In the genomic region with DNA sequence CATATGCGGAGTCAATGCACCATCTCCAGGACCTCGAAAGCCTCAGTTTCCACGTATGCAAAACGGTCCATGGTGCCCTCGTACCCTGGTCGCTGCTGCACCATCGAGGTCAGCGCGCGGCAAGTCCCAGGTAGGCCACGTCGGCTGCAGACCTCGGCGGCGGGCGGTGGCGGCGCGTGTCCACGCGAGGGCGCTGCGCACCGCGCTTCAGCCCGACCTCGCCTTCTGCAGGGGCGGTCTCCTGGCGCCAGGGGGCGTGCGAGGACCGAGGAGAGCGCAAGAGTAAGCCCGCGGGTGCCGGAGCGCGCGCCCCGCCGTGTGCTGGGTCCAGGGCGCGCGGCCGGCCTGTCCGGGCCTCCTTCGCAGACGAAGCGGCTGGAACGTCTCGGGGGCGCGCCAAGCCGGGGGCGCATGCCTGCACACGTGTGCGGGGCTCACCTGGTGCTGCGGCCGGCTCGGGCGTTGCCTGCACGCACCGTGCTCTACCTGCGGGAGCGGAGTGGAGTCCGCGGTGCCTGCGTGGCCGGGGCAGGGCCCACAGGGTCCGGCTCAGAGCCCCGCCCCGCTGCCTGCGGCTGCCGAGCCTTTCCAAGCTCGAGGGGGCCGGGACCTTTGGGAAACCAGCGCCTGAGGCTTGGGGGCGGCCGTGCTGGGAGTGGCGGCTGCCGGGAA, we compare ENCODE assay signal across 8 cellular contexts. TPM values are rescaled to one million over a fixed set of nuclear protein-coding genes. Genes with fewer than 3 reads are reported as not detected.
DNase-seq lines count a peak whose midpoint lies in the region; ATAC-seq and TF ChIP-seq lines count a peak whose summit lies in the region.

No MANE protein-coding gene starts in this region.

- H3K4me3 ChIP-seq in AG10803 (ENCODE audit: low read length), result peak overlapping the region; percentile 60
- no peak overlapping the region for H3K4me3 ChIP-seq in endodermal cell (ENCODE audit: low read length)

- peaks cover 2% of the 10 kb centered on the region for H3K4me1 Mint-ChIP-seq in endodermal cell

- no peaks in the 10 kb centered on the region for H3K27me3 ChIP-seq in endodermal cell (ENCODE audit: control insufficient read depth, insufficient read depth, low read length, poor library complexity, severe bottlenecking)

- no peaks in the 10 kb centered on the region for H3K4me1 ChIP-seq in endodermal cell (ENCODE audit: control insufficient read depth, insufficient read depth, low read length)

- H3K9me3 ChIP-seq in endodermal cell (ENCODE audit: control insufficient read depth, low read length), result no peaks in the 10 kb centered on the region

- H3K36me3 Mint-ChIP-seq in endodermal cell (ENCODE audit: low read depth), result peaks cover 35% of the 10 kb centered on the region

- H3K9me3 Mint-ChIP-seq in endodermal cell, result peaks cover 3% of the 10 kb centered on the region

- H3K27ac ChIP-seq in endodermal cell (ENCODE audit: low read depth, low read length), result no peak overlapping the region

- ATAC-seq in GM18873 (IDR thresholded peaks at IDR 0.05; ENCODE audit: low FRiP score, unreplicated experiment) (peak; percentile 71), HG03135 (IDR thresholded peaks at IDR 0.05; ENCODE audit: unreplicated experiment) (peak; percentile 89)

- TF ChIP-seq CTCF in AG10803 (conservative IDR thresholded peaks at IDR 0.05; ENCODE audit: low read length) (peak; percentile 60), endodermal cell (conservative IDR thresholded peaks at IDR 0.05) (peak; percentile 100)

- H3K9ac ChIP-seq in endodermal cell (ENCODE audit: extremely low read depth, low read length, poor library complexity, severe bottlenecking), result no peak overlapping the region

- peak overlapping the region; percentile 32 for H3K4me3 Mint-ChIP-seq in endodermal cell

- WGBS in endodermal cell (ENCODE audit: insufficient coverage in 1 of 2, insufficient read length in 1 of 2), 2 experiments, result 9 to 11% methylated on average over 36 to 81 of the region's 81 CpGs

- DNase-seq in AG10803 (ENCODE audit: low read depth) (peak; percentile 79), NCI-H526 treated with DMSO at 0.1 percent for 48 hours (lab: John Stamatoyannopoulos, UW) (peak; percentile 33), endodermal cell (peak; percentile 97), mesenteric fat pad (ENCODE audit: low spot score) (peak; percentile 94)
- DNase-seq in activated CD8-positive, alpha-beta memory T cell treated with anti-CD3 and anti-CD28 coated beads for 4 hours (ENCODE audit: low read depth in 2 of 2), result peak; percentile 69 to 70
- peak; percentile 88 for DNase-seq in stimulated activated CD8-positive, alpha-beta memory T cell treated with anti-CD3 and anti-CD28 coated beads, Interleukin-12 subunit alpha, Interleukin-12 subunit beta, amount 100 ng/mL, for 1 hour (ENCODE audit: low read depth)

- peaks cover 8% of the 10 kb centered on the region for H3K27me3 Mint-ChIP-seq in endodermal cell (ENCODE audit: insufficient read depth)

- H3K27ac Mint-ChIP-seq in endodermal cell, result no peak overlapping the region

- H3K36me3 ChIP-seq in endodermal cell (ENCODE audit: control insufficient read depth, insufficient read depth, low read length), result peaks cover 19% of the 10 kb centered on the region

RNA-seq across cellular contexts. Expression of gene GLRX3, which starts 54.0 kb away (rescaled TPM):
- total RNA-seq in endodermal cell, result 100 to 1,000 TPM; 119 to 123 TPM
- 117 TPM for polyA plus RNA-seq in endodermal cell (2013, experiment 1 of 2)
- polyA plus RNA-seq in endodermal cell (2013, experiment 2 of 2), result 109 TPM
- 72.0 TPM for total RNA-seq in mesenteric fat pad

Comparison
In these comparisons a context has a peak if more than half of its experiments do, and no peak if none do; other contexts are left out.
1. DNase-seq: peak in every context shown above with its lines; median percentile 97 in endodermal cell; 94 in mesenteric fat pad; 88 in stimulated activated CD8-positive, alpha-beta memory T cell treated with anti-CD3 and anti-CD28 coated beads, Interleukin-12 subunit alpha, Interleukin-12 subunit beta, amount 100 ng/mL, for 1 hour; 79 in AG10803; 70 in activated CD8-positive, alpha-beta memory T cell treated with anti-CD3 and anti-CD28 coated beads for 4 hours; 33 in NCI-H526 treated with DMSO at 0.1 percent for 48 hours.